17 cellular contexts compared by ENCODE assay signal in the genomic region with DNA sequence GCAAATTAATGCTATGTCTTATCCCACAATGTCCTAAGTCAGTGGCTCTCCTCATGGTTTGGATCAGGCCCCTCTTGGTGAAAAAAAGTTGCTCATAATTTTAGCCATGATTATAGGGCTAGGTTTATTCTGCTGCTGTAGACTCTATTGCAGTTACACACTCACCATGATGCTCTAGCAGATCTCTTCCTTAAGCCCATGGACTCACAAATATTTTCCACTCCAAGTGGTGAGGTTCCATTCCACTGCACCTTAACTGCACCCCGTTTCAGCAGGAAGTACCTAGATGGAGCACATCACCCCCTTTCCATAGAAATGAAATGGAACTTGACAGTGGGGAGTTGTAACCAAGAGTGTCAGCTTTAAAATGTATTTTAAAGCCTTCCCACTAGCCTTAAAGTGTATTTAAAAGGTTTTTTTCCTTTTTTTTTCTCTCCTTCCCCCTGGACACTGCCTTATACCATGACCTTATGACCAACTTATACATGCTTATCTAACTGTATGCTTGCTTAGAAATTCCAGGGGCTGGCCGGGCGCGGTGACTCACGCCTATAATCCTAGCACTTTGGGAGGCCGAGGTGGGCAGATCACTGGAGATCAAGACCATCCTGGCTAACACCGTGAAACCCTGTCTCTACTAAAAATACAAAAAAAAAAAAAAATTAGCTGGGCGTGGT.
"Had no signal": no experiment of that assay in that cellular context is flagged by ENCODE, and none has a peak within 500 bp of the region (broad histone marks: within the 10 kb centered on the region; RNA-seq: fewer than 3 reads in every experiment).

No MANE protein-coding gene starts in this region.

- H3K4me1 ChIP-seq: prostate gland, sigmoid colon had no signal

- H3K4me3 ChIP-seq: mucosa of descending colon, prostate gland, sigmoid colon had no signal

- H3K27ac ChIP-seq: prostate gland, sigmoid colon had no signal

- DNase-seq: activated B cell treated with CpG ODN at 0.5 μM for 24 hours; activated CD4-positive, alpha-beta T cell treated with anti-CD3 and anti-CD28 coated beads, Interleukin-2, amount 10 ng/mL, durations not matched to agents 24 days and 14 days; activated naive CD4-positive, alpha-beta T cell treated with anti-CD3 and anti-CD28 coated beads, Interleukin-2, amount 50 U/mL, for 16 hours; activated T-cell treated with anti-CD3 and anti-CD28 coated beads for 4 hours; amniotic stem cell; effector memory CD8-positive, alpha-beta T cell; mucosa of descending colon; natural killer cell; nucleus accumbens; sigmoid colon; stimulated activated CD4-positive, alpha-beta T cell treated with anti-CD3 and anti-CD28 coated beads, Interleukin-12 subunit alpha, Interleukin-12 subunit beta, amount 100 ng/mL, for 4 hours; stimulated activated naive CD4-positive, alpha-beta T cell had no signal

- H3K9me3 ChIP-seq: mucosa of descending colon, prostate gland, sigmoid colon had no signal

- H3K27me3 ChIP-seq: sigmoid colon had no signal

- H3K4me3 Mint-ChIP-seq: activated B cell treated with CpG ODN at 0.5 μM for 24 hours; activated CD4-positive, alpha-beta T cell treated with anti-CD3 and anti-CD28 coated beads, Interleukin-2, amount 10 ng/mL, durations not matched to agents 24 days and 14 days; activated T-helper 17 cell treated with anti-CD3 and anti-CD28 coated beads, Interleukin-2, amount 50 U/mL, for 72 hours; brain; dendritic cell treated with granulocyte-macrophage colony-stimulating factor and Interleukin-4, amounts not matched to agents 40 ng/mL and 50 ng/mL, for 4 days; effector memory CD8-positive, alpha-beta T cell; natural killer cell; T-helper 1 cell treated with Interleukin-12 subunit alpha and Interleukin-12 subunit beta and Interleukin-4 antibody, amounts not matched to agents 30 μg/mL and 1 μg/mL, for 36 hours had no signal

- H3K4me1 Mint-ChIP-seq: activated B cell treated with CpG ODN at 0.5 μM for 24 hours; activated T-helper 17 cell treated with anti-CD3 and anti-CD28 coated beads, Interleukin-2, amount 50 U/mL, for 72 hours; natural killer cell had no signal

- H3K27ac Mint-ChIP-seq: activated B cell treated with CpG ODN at 0.5 μM for 24 hours; activated CD4-positive, alpha-beta T cell treated with anti-CD3 and anti-CD28 coated beads, Interleukin-2, amount 10 ng/mL, durations not matched to agents 24 days and 14 days; activated T-helper 17 cell treated with anti-CD3 and anti-CD28 coated beads, Interleukin-2, amount 50 U/mL, for 72 hours; brain; dendritic cell treated with granulocyte-macrophage colony-stimulating factor and Interleukin-4, amounts not matched to agents 40 ng/mL and 50 ng/mL, for 4 days; effector memory CD8-positive, alpha-beta T cell; natural killer cell; T-helper 1 cell treated with Interleukin-12 subunit alpha and Interleukin-12 subunit beta and Interleukin-4 antibody, amounts not matched to agents 30 μg/mL and 1 μg/mL, for 36 hours had no signal

- H3K36me3 ChIP-seq: prostate gland, sigmoid colon had no signal

- H3K27me3 Mint-ChIP-seq: activated B cell treated with CpG ODN at 0.5 μM for 24 hours; activated CD4-positive, alpha-beta T cell treated with anti-CD3 and anti-CD28 coated beads, Interleukin-2, amount 10 ng/mL, durations not matched to agents 24 days and 14 days; activated T-helper 17 cell treated with anti-CD3 and anti-CD28 coated beads, Interleukin-2, amount 50 U/mL, for 72 hours; brain; dendritic cell treated with granulocyte-macrophage colony-stimulating factor and Interleukin-4, amounts not matched to agents 40 ng/mL and 50 ng/mL, for 4 days; effector memory CD8-positive, alpha-beta T cell had no signal

- H3K36me3 Mint-ChIP-seq: natural killer cell had no signal

- H3K9me3 Mint-ChIP-seq: activated B cell treated with CpG ODN at 0.5 μM for 24 hours; activated CD4-positive, alpha-beta T cell treated with anti-CD3 and anti-CD28 coated beads, Interleukin-2, amount 10 ng/mL, durations not matched to agents 24 days and 14 days; activated T-helper 17 cell treated with anti-CD3 and anti-CD28 coated beads, Interleukin-2, amount 50 U/mL, for 72 hours; dendritic cell treated with granulocyte-macrophage colony-stimulating factor and Interleukin-4, amounts not matched to agents 40 ng/mL and 50 ng/mL, for 4 days; effector memory CD8-positive, alpha-beta T cell; natural killer cell; T-helper 1 cell treated with Interleukin-12 subunit alpha and Interleukin-12 subunit beta and Interleukin-4 antibody, amounts not matched to agents 30 μg/mL and 1 μg/mL, for 36 hours had no signal
